ENCODE assay signal across 8 cellular contexts in the genomic region with DNA sequence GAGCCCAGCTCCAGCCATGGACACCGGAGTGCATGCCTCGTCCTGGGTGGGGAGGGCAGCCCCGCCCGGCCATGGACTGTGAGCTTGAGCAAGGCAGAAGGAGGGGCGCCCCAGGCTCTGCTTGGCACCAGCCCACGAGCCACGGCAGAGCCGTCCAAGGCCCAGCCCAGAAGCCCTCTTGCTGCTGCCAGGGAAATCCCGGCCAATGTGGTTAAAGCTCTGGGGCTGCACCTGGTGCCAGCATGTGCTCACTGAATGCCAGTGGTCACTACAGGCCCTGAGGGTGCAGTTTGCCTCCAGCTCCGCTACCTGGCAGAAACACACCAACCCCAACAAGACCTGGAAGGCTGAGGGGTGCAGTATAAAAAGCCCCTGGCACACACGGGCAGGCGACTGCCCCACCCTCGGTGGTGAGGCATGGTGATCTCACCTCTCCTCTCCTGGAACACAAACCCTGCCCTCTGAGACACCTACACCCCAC. TPM values are rescaled to one million over a fixed set of nuclear protein-coding genes. Genes with fewer than 3 reads are reported as not detected.
DNase-seq lines count a peak whose midpoint lies in the region; ATAC-seq and TF ChIP-seq lines count a peak whose summit lies in the region.

No MANE protein-coding gene starts in this region.

- no peak overlapping the region for H2AFZ ChIP-seq in GM23338

- no peak overlapping the region for H3K4me3 ChIP-seq in GM23338
- no peak overlapping the region for H3K4me3 ChIP-seq in astrocyte of the cerebellum (ENCODE audit: low read depth, low read length)
- H3K4me3 ChIP-seq in right cardiac atrium (ENCODE audit: low read length) = no peak overlapping the region

- peaks cover 15% of the 10 kb centered on the region for H3K27me3 Mint-ChIP-seq in GM23338 (ENCODE audit: insufficient read depth, low read depth, poor library complexity)
- no peaks in the 10 kb centered on the region for H3K27me3 Mint-ChIP-seq in activated T-cell treated with anti-CD3 and anti-CD28 coated beads, Interleukin-2, amount 50 U/mL, for 4 hours (ENCODE audit: low read depth)

- H3K4me1 ChIP-seq in GM23338 (ENCODE audit: insufficient read depth) (no peaks in the 10 kb centered on the region; the same call in 1 of the 2 replicates), right cardiac atrium (ENCODE audit: control insufficient read depth, insufficient read depth, low read length) (peaks cover 20% of the 10 kb centered on the region)

- peaks cover 10% of the 10 kb centered on the region; the same call in 1 of the 2 replicates for H3K36me3 ChIP-seq in GM23338 (ENCODE audit: insufficient read depth)

- no peaks in the 10 kb centered on the region for H3K9me3 Mint-ChIP-seq in GM23338
- no peaks in the 10 kb centered on the region for H3K9me3 Mint-ChIP-seq in stimulated activated effector memory CD8-positive, alpha-beta T cell treated with anti-CD3 and anti-CD28 coated beads, Interleukin-12 subunit alpha, Interleukin-12 subunit beta, amount 100 ng/mL, for 72 hours
- no peaks in the 10 kb centered on the region for H3K9me3 Mint-ChIP-seq in activated T-cell treated with anti-CD3 and anti-CD28 coated beads, Interleukin-2, amount 50 U/mL, for 4 hours

- H3K4me2 ChIP-seq in GM23338 = no peak overlapping the region

- peak overlapping the region; percentile 53; the same call in 1 of the 2 replicates for H3K27ac Mint-ChIP-seq in GM23338
- H3K27ac Mint-ChIP-seq in stimulated activated effector memory CD8-positive, alpha-beta T cell treated with anti-CD3 and anti-CD28 coated beads, Interleukin-12 subunit alpha, Interleukin-12 subunit beta, amount 100 ng/mL, for 72 hours = peak overlapping the region; percentile 76

- H4K20me1 ChIP-seq in GM23338 (replicated peaks; ENCODE audit: insufficient read depth) = peaks cover 19% of the 10 kb centered on the region

- peaks cover 24% of the 10 kb centered on the region for H3K4me1 Mint-ChIP-seq in GM23338
- peaks cover 46% of the 10 kb centered on the region for H3K4me1 Mint-ChIP-seq in stimulated activated effector memory CD8-positive, alpha-beta T cell treated with anti-CD3 and anti-CD28 coated beads, Interleukin-12 subunit alpha, Interleukin-12 subunit beta, amount 100 ng/mL, for 72 hours
- H3K4me1 Mint-ChIP-seq in activated T-cell treated with anti-CD3 and anti-CD28 coated beads, Interleukin-2, amount 50 U/mL, for 4 hours (ENCODE audit: low read depth) = peaks cover 25% of the 10 kb centered on the region

- peaks cover 20% of the 10 kb centered on the region for H3K36me3 Mint-ChIP-seq in GM23338 (ENCODE audit: low read depth)
- peaks cover 14% of the 10 kb centered on the region for H3K36me3 Mint-ChIP-seq in stimulated activated effector memory CD8-positive, alpha-beta T cell treated with anti-CD3 and anti-CD28 coated beads, Interleukin-12 subunit alpha, Interleukin-12 subunit beta, amount 100 ng/mL, for 72 hours
- H3K36me3 Mint-ChIP-seq in activated T-cell treated with anti-CD3 and anti-CD28 coated beads, Interleukin-2, amount 50 U/mL, for 4 hours (ENCODE audit: insufficient read depth) = peaks cover 6% of the 10 kb centered on the region

- no peaks in the 10 kb centered on the region for H3K9me2 ChIP-seq in GM23338 (ENCODE audit: insufficient read depth)

- DNase-seq in GM23338 (ENCODE audit: low spot score) (no peak), astrocyte of the cerebellum (ENCODE audit: low read depth) (peak; percentile 60), right cardiac atrium (peak; percentile 87 to 94 (median 94)), NCI-H526 (lab: John Stamatoyannopoulos, UW) (no peak)
- DNase-seq in stimulated activated effector memory CD8-positive, alpha-beta T cell treated with anti-CD3 and anti-CD28 coated beads, Interleukin-12 subunit alpha, Interleukin-12 subunit beta, amount 100 ng/mL, for 72 hours (ENCODE audit: low spot score in 2 of 2) = no peak
- no peak for DNase-seq in activated T-cell treated with anti-CD3 and anti-CD28 coated beads, Interleukin-2, amount 50 U/mL, for 4 hours

- intact Hi-C loops in right cardiac atrium (cut with DNase I) = no loop called here

- peaks cover 76% of the 10 kb centered on the region for H3K79me2 ChIP-seq in GM23338 (replicated peaks; ENCODE audit: insufficient read depth)

- no peak overlapping the region for H3K4me3 Mint-ChIP-seq in GM23338
- H3K4me3 Mint-ChIP-seq in stimulated activated effector memory CD8-positive, alpha-beta T cell treated with anti-CD3 and anti-CD28 coated beads, Interleukin-12 subunit alpha, Interleukin-12 subunit beta, amount 100 ng/mL, for 72 hours = no peak overlapping the region
- no peak overlapping the region for H3K4me3 Mint-ChIP-seq in activated T-cell treated with anti-CD3 and anti-CD28 coated beads, Interleukin-2, amount 50 U/mL, for 4 hours

- in situ Hi-C loops in astrocyte of the cerebellum (cut with HindIII; ENCODE audit: low sequenced_read_pairs) = no loop called here

- H3F3A ChIP-seq in GM23338 (replicated peaks; ENCODE audit: low read depth) = no peaks in the 10 kb centered on the region

- H3K27me3 ChIP-seq in GM23338 (ENCODE audit: insufficient read depth) (no peaks in the 10 kb centered on the region), right cardiac atrium (ENCODE audit: control insufficient read depth, insufficient read depth) (no peaks in the 10 kb centered on the region)

- TF ChIP-seq CTCF in GM23338 (conservative IDR thresholded peaks at IDR 0.05; ENCODE audit: low read depth in 2 of 2) (no peak), astrocyte of the cerebellum (IDR thresholded peaks at IDR 0.05; ENCODE audit: low read depth, low read length, missing control alignments) (no peak)

- whole genome bisulfite sequencing in right cardiac atrium = 18% methylated on average over 13 of the region's 13 CpGs

- no peaks in the 10 kb centered on the region for H3K9me3 ChIP-seq in right cardiac atrium (ENCODE audit: control insufficient read depth, low read length)

- no peak for ATAC-seq in GM23338
- peak; percentile 84 to 88 for ATAC-seq in right cardiac atrium
- no peak for ATAC-seq in stimulated activated effector memory CD8-positive, alpha-beta T cell treated with anti-CD3 and anti-CD28 coated beads, Interleukin-12 subunit alpha, Interleukin-12 subunit beta, amount 100 ng/mL, for 72 hours
- no peak for ATAC-seq in HG03460 (IDR thresholded peaks at IDR 0.05; ENCODE audit: unreplicated experiment)
- ATAC-seq in activated T-cell treated with anti-CD3 and anti-CD28 coated beads, Interleukin-2, amount 50 U/mL, for 4 hours = no peak
- no peak for ATAC-seq in GM19463 (IDR thresholded peaks at IDR 0.05; ENCODE audit: unreplicated experiment)

- no peak overlapping the region for H3K27ac ChIP-seq in GM23338 (ENCODE audit: low read depth)
- H3K27ac ChIP-seq in right cardiac atrium (ENCODE audit: low read length) = no peak overlapping the region

TF ChIP-seq in GM23338, 12 proteins besides CTCF, POLR2A, EP300 and RAD21 (continues in another document):
- TF ChIP-seq STAT1 (IDR thresholded peaks at IDR 0.05; ENCODE audit: unreplicated experiment) (no peak), CREB1 (CRISPR knock-in tag; IDR thresholded peaks at IDR 0.05; ENCODE audit: low read depth) (no peak), EZH2 (IDR thresholded peaks at IDR 0.05; ENCODE audit: low read depth, unreplicated experiment) (no peak), POLR2AphosphoS5 (IDR thresholded peaks at IDR 0.05; ENCODE audit: low read depth) (no peak), ZNF114 (CRISPR knock-in tag; IDR thresholded peaks at IDR 0.05) (no peak), EZH2phosphoT487 (IDR thresholded peaks at IDR 0.05; ENCODE audit: unreplicated experiment) (no peak), NANOG (IDR thresholded peaks at IDR 0.05; ENCODE audit: borderline replicate concordance) (no peak), ZNF331 (CRISPR knock-in tag; IDR thresholded peaks at IDR 0.05; ENCODE audit: low read depth) (no peak)
- TF ChIP-seq, protein P1, sequence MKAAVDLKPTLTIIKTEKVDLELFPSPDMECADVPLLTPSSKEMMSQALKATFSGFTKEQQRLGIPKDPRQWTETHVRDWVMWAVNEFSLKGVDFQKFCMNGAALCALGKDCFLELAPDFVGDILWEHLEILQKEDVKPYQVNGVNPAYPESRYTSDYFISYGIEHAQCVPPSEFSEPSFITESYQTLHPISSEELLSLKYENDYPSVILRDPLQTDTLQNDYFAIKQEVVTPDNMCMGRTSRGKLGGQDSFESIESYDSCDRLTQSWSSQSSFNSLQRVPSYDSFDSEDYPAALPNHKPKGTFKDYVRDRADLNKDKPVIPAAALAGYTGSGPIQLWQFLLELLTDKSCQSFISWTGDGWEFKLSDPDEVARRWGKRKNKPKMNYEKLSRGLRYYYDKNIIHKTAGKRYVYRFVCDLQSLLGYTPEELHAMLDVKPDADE (IDR thresholded peaks at IDR 0.05) = no peak

RNA-seq across cellular contexts. Expression of a gene that starts 11.8 kb away (rescaled TPM):
- total RNA-seq in GM23338 (2014; rRNA removed; shearing (Covaris generic)) = 40.7 and 46.0 TPM in 2 replicates
- polyA plus RNA-seq in GM23338 (2016; fragmentation: Nextera tagmentation; extraction: Ambion mirVana) (87.1 and 88.0 TPM in 2 replicates), right cardiac atrium (13.0 TPM)
- 10 to 100 TPM; 27.4 to 37.3 (median 31.5) TPM for total RNA-seq in right cardiac atrium
- total RNA-seq in activated T-cell treated with anti-CD3 and anti-CD28 coated beads, Interleukin-2, amount 50 U/mL, for 4 hours = 10 to 100 TPM; 29.3 to 38.2 (median 32.4) TPM

RNA-seq across cellular contexts. Expression of a gene that starts 30.7 kb away (rescaled TPM):
- 12.8 and 16.0 TPM in 2 replicates for total RNA-seq in GM23338 (2014; rRNA removed; shearing (Covaris generic))
- polyA plus RNA-seq in GM23338 (2016; fragmentation: Nextera tagmentation; extraction: Ambion mirVana) = 9.2 and 10.9 TPM in 2 replicates
- 10 to 100 TPM in 3 of 4 donors, 1 to 10 TPM in 1; 9.2 to 12.1 (median 11.2) TPM for total RNA-seq in right cardiac atrium
- polyA plus RNA-seq in right cardiac atrium = 4.7 TPM
- total RNA-seq in activated T-cell treated with anti-CD3 and anti-CD28 coated beads, Interleukin-2, amount 50 U/mL, for 4 hours = 10 to 100 TPM; 11.9 to 15.5 (median 13.9) TPM

Comparison
In these comparisons a context has a peak if more than half of its experiments do, and no peak if none do; other contexts are left out.
1. ATAC-seq: peak in right cardiac atrium (2 of 2); none in GM23338 (single experiment), stimulated activated effector memory CD8-positive, alpha-beta T cell treated with anti-CD3 and anti-CD28 coated beads, Interleukin-12 subunit alpha, Interleukin-12 subunit beta, amount 100 ng/mL, for 72 hours (single experiment), HG03460 (single experiment), activated T-cell treated with anti-CD3 and anti-CD28 coated beads, Interleukin-2, amount 50 U/mL, for 4 hours (0 of 2) and GM19463 (single experiment).
2. DNase-seq: peak in astrocyte of the cerebellum (single experiment) and right cardiac atrium (3 of 3); none in GM23338 (single experiment), stimulated activated effector memory CD8-positive, alpha-beta T cell treated with anti-CD3 and anti-CD28 coated beads, Interleukin-12 subunit alpha, Interleukin-12 subunit beta, amount 100 ng/mL, for 72 hours (0 of 2), activated T-cell treated with anti-CD3 and anti-CD28 coated beads, Interleukin-2, amount 50 U/mL, for 4 hours (single experiment) and NCI-H526 (0 of 2).